8 cellular contexts compared by ENCODE assay signal in the genomic region with DNA sequence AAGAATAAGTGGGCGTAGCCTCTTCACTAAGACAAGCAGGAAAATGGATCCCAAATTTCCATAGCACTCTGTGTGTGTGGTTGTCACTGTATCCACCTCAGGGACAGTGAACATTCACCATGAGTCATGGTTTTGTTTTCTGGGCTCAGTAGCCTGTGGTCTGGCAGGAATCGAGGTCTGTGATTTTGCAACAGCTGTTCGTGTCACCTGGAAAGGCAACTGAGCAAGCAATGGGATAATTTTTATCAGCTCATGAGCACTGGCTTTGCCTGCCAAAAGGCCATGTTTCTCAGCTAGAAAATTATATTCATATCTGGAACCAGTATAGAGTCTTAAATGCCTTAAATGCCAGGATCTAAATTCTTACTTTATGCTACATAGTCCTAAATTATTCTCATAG.
DNase-seq lines count a peak whose midpoint lies in the region; ATAC-seq and TF ChIP-seq lines count a peak whose summit lies in the region.

No MANE protein-coding gene starts in this region.

- H3K27ac ChIP-seq in ACC112 (ENCODE audit: low read depth, low read length) (peak overlapping the region; percentile 95), mammary epithelial cell (ENCODE audit: insufficient read depth, low read depth, low read length) (peak overlapping the region; percentile 32), lung (ENCODE audit: low read depth in 1 of 2, low read length in 1 of 2) (peak overlapping the region in 1 of 2 donors; percentile 86)

- in situ Hi-C loops in mammary epithelial cell (cut with MboI; ENCODE audit: low sequenced_read_pairs in 2 of 2) = no loop called here

- H3K9ac ChIP-seq in mammary epithelial cell (ENCODE audit: insufficient read depth, low read length) = no peak overlapping the region

- H2AFZ ChIP-seq in ACC112 (ENCODE audit: low read length, unreplicated experiment) (peak overlapping the region; percentile 70), mammary epithelial cell (ENCODE audit: low read depth, low read length) (no peak overlapping the region)

- dilution Hi-C loops in mammary epithelial cell (cut with HindIII; ENCODE audit: low sequenced_read_pairs) = no loop called here

- H3K27me3 ChIP-seq in ACC112 (ENCODE audit: insufficient read depth, low read length) (no peaks in the 10 kb centered on the region), mammary epithelial cell (ENCODE audit: insufficient read depth, low read length) (no peaks in the 10 kb centered on the region), lung (ENCODE audit: control insufficient read depth, insufficient read depth) (no peaks in the 10 kb centered on the region)

- no peak for TF ChIP-seq CTCF in mammary epithelial cell (conservative IDR thresholded peaks at IDR 0.05 in 1 of 2, IDR thresholded peaks at IDR 0.05 in 1 of 2; ENCODE audit: extremely low read depth in 1 of 2, insufficient read depth in 1 of 2, low read depth in 1 of 2, low read length in 2 of 2)
- no peak for TF ChIP-seq CTCF in lung (IDR thresholded peaks at IDR 0.05; ENCODE audit: control extremely low read depth, extremely low read depth)

- no peaks in the 10 kb centered on the region for H4K20me1 ChIP-seq in mammary epithelial cell (ENCODE audit: insufficient read depth, low read length)

- CTCF ChIA-PET in mammary epithelial cell (lab: Charles Lee; ENCODE audit: low non-redundant PET) = no interaction called here

- 20% methylated on average over 3 of the region's 3 CpGs for WGBS in mammary epithelial cell (ENCODE audit: low coverage, missing lambda C conversion rate)
- WGBS in lung, 2 donors = 52 to 59% methylated on average over 3 of the region's 3 CpGs

- peaks cover 38% of the 10 kb centered on the region for H3K4me1 ChIP-seq in ACC112 (ENCODE audit: control insufficient read depth, insufficient read depth, low read length, unreplicated experiment)
- peaks cover 17% of the 10 kb centered on the region for H3K4me1 ChIP-seq in mammary epithelial cell (ENCODE audit: insufficient read depth, low read length)
- H3K4me1 ChIP-seq in lung (ENCODE audit: control insufficient read depth in 2 of 2, insufficient read depth in 2 of 2, low read length in 2 of 2) = no peaks in the 10 kb centered on the region

- ATAC-seq in lung (ENCODE audit: insufficient read depth, low FRiP score) (no peak), HG03175 (IDR thresholded peaks at IDR 0.05; ENCODE audit: unreplicated experiment) (no peak), HG03378 (IDR thresholded peaks at IDR 0.05; ENCODE audit: unreplicated experiment) (no peak)

- H3K79me2 ChIP-seq in ACC112 (ENCODE audit: control insufficient read depth, insufficient read depth, low read length, unreplicated experiment) (no peaks in the 10 kb centered on the region), mammary epithelial cell (ENCODE audit: insufficient read depth, low read length) (no peaks in the 10 kb centered on the region)

- intact Hi-C loops in mammary epithelial cell (cut with micrococcal nuclease) = no loop called here

- no TSS peak for BruUV-seq in mammary epithelial cell (replicated peaks; lab: Mats Ljungman, UMichigan)

- peak overlapping the region; percentile 46 for H3K4me2 ChIP-seq in mammary epithelial cell (ENCODE audit: insufficient read depth, low read depth, low read length)

- DNase-seq in HS-5 (ENCODE audit: low read depth) (peak; percentile 80), mammary epithelial cell (peak; percentile 92), lung (ENCODE audit: low spot score) (peak; percentile 42), NCI-H524 treated with DMSO at 0.1 percent for 48 hours (lab: John Stamatoyannopoulos, UW) (no peak), midbrain (lab: John Stamatoyannopoulos, UW) (no peak)

- 0 out of 2 replicates have a peak overlapping the region, but pooled peaks have one; percentile 1 for H3K4me3 ChIP-seq in ACC112 (ENCODE audit: low read depth, low read length)
- no peak overlapping the region for H3K4me3 ChIP-seq in mammary epithelial cell (replicated peaks in 1 of 3; ENCODE audit: insufficient read depth in 1 of 3, low read depth in 2 of 3, low read length in 3 of 3)
- H3K4me3 ChIP-seq in lung = no peak overlapping the region

- H3K36me3 ChIP-seq in ACC112 (ENCODE audit: insufficient read depth, low read length) (no peaks in the 10 kb centered on the region; the same call in 1 of the 2 replicates), mammary epithelial cell (ENCODE audit: insufficient read depth, low read length) (no peaks in the 10 kb centered on the region), lung (ENCODE audit: control insufficient read depth in 2 of 2, insufficient read depth in 2 of 2, low read length in 2 of 2) (no peaks in the 10 kb centered on the region)

- H3K9me3 ChIP-seq in mammary epithelial cell (replicated peaks; ENCODE audit: insufficient read depth, low read length) (no peaks in the 10 kb centered on the region), lung (ENCODE audit: control insufficient read depth in 2 of 2, insufficient read depth in 1 of 2, low read length in 1 of 2) (no peaks in the 10 kb centered on the region)

Comparison
In these comparisons a context has a peak if more than half of its experiments do, and no peak if none do; other contexts are left out.
1. DNase-seq: peak in HS-5 (single experiment), mammary epithelial cell (single experiment) and lung (single experiment); none in NCI-H524 treated with DMSO at 0.1 percent for 48 hours (single experiment) and midbrain (single experiment).